ENCODE assay signal across 3 cellular contexts in the genomic region with DNA sequence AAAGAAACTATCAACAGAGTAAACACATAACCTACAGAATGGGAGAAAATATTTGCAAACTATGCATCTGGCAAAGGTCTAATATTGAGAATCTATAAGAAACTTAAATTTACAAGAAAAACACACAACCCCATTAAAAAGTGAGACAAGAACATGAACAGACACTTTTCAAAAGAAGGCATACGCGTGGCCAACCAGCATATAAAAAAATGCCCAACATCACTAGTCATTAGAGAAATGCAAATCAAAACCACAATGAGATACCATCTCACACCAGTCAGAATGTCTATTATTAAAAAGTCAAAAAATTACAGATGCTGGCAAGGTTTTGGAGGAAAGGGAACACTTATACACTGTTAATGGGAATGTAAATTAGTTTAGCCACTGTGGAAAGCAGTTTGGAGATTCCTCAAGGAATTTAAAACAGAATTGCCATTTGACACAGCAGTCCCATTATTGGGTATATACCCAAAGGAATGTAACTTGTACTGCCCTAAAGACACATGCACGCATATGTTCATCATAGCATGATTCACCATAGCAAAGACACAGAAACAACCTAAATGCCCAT. TPM values are rescaled to one million over a fixed set of nuclear protein-coding genes. Genes with fewer than 3 reads are reported as not detected.
"Had no signal": no experiment of that assay in that cellular context is flagged by ENCODE, and none has a peak within 500 bp of the region (broad histone marks: within the 10 kb centered on the region; RNA-seq: fewer than 3 reads in every experiment).

No MANE protein-coding gene starts in this region.

RNA-seq across cellular contexts. Expression of a gene that starts 28.9 kb away (rescaled TPM):
- total RNA-seq: naive thymus-derived CD8-positive, alpha-beta T cell; natural killer cell treated with Interleukin-12 subunit alpha and Interleukin-12 subunit beta and Interleukin-15 and Interleukin-18, amount 100 ng/mL, for 72 hours; pulmonary artery endothelial cell had no signal
- polyA plus RNA-seq: naive thymus-derived CD8-positive, alpha-beta T cell had no signal
